ENCODE assay signal across 1 cellular context in the genomic region with DNA sequence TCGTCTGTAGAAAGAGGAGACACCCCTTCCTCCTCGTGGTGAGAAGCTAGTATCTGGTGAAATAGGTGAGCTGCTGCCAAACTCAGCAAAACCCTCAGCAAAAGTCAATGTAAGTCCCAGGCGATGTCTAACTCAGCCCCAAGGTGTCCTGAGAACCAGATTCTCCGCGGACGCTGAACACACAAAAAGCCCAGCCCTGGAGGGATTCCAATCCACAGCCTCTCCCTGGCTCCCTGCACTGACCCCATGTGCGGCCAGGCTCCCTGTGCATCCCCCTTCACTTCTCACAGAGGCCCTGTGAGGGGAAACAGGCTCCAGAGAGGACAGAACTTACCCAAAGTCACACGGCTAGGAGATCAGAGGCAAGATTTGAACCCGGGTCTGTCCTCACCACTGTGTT.
TF ChIP-seq lines count a peak whose summit lies in the region.

No MANE protein-coding gene starts in this region.

TF ChIP-seq in H1, 55 proteins besides CTCF, POLR2A, EP300 and RAD21 (continued from another document):
- TF ChIP-seq, protein P1, sequence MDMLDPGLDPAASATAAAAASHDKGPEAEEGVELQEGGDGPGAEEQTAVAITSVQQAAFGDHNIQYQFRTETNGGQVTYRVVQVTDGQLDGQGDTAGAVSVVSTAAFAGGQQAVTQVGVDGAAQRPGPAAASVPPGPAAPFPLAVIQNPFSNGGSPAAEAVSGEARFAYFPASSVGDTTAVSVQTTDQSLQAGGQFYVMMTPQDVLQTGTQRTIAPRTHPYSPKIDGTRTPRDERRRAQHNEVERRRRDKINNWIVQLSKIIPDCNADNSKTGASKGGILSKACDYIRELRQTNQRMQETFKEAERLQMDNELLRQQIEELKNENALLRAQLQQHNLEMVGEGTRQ (IDR thresholded peaks at IDR 0.05; ENCODE audit: low read length) = no peak
- TF ChIP-seq, protein P2, sequence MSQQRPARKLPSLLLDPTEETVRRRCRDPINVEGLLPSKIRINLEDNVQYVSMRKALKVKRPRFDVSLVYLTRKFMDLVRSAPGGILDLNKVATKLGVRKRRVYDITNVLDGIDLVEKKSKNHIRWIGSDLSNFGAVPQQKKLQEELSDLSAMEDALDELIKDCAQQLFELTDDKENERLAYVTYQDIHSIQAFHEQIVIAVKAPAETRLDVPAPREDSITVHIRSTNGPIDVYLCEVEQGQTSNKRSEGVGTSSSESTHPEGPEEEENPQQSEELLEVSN (IDR thresholded peaks at IDR 0.05) = no peak
- TF ChIP-seq CREB1 (IDR thresholded peaks at IDR 0.05) = no peak
- TF ChIP-seq SP4 (IDR thresholded peaks at IDR 0.05; ENCODE audit: low read length) = no peak
- TF ChIP-seq TEAD4 (IDR thresholded peaks at IDR 0.05; ENCODE audit: low read depth, low read length) = no peak
- TF ChIP-seq JUND (IDR thresholded peaks at IDR 0.05; ENCODE audit: low read length) = no peak
- no peak for TF ChIP-seq SP1 (IDR thresholded peaks at IDR 0.05; ENCODE audit: low read depth, low read length)
